ENCODE assay signal across 25 cellular contexts in the genomic region with DNA sequence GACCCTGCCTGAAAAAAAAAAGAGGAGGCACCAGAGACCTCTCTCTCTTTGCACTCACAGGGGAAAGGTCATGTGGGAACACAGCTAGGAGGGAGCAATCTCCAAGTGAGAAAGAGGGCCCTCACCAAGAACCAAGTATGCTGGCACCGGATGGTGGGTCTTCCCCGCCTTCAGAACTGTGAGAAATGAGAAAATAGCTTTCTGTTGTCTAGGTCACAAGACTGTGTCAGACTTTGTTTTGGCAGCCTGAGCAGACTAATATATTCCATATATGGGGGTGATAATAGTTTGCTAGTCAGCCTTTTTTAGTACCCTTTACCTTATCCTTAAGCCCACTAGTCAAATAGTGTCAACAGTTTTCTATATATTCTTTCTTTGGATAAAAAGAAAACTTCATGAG.
"Had no signal": no experiment of that assay in that cellular context is flagged by ENCODE, and none has a peak within 500 bp of the region (broad histone marks: within the 10 kb centered on the region; RNA-seq: fewer than 3 reads in every experiment).

No MANE protein-coding gene starts in this region.

- H3K27ac ChIP-seq: foreskin keratinocyte, left ventricle myocardium inferior, lower lobe of right lung, psoas muscle, right lobe of liver, spleen, uterus had no signal

- H3K4me1 Mint-ChIP-seq: memory B cell; naive B cell; nephron; stimulated activated naive B cell treated with anti-CD40 and anti-IgM and Interleukin-4, amounts not matched to agents 10 μg/mL and 1 μg/mL and 100 μg/mL, for 72 hours; stimulated activated naive CD8-positive, alpha-beta T cell treated with anti-CD3 and anti-CD28 coated beads, Interleukin-15, amount 100 ng/mL, for 72 hours had no signal

- H3K9me3 ChIP-seq: esophagus muscularis mucosa, lower lobe of right lung, psoas muscle, right lobe of liver, uterus had no signal

- H3K4me1 ChIP-seq: foreskin keratinocyte, left ventricle myocardium inferior, lower lobe of right lung, psoas muscle, right lobe of liver, spleen, uterus had no signal

- H3K27me3 ChIP-seq: dorsolateral prefrontal cortex, esophagus muscularis mucosa, foreskin keratinocyte, right lobe of liver, spleen, uterus had no signal

- H3K27ac Mint-ChIP-seq: memory B cell; naive B cell; nephron; stimulated activated naive B cell treated with anti-CD40 and anti-IgM and Interleukin-4, amounts not matched to agents 10 μg/mL and 1 μg/mL and 100 μg/mL, for 72 hours; stimulated activated naive CD8-positive, alpha-beta T cell treated with anti-CD3 and anti-CD28 coated beads, Interleukin-15, amount 100 ng/mL, for 72 hours had no signal

- DNase-seq: cortex of kidney; dorsolateral prefrontal cortex; effector memory CD4-positive, alpha-beta T cell; foreskin keratinocyte; kidney; left cardiac atrium; left ventricle myocardium inferior; lower lobe of right lung; naive B cell; occipital lobe; psoas muscle; retina; right lobe of liver; spleen; stimulated activated CD4-positive, alpha-beta T cell treated with anti-CD3 and anti-CD28 coated beads, Interleukin-15, amount 100 ng/mL, for 24 hours; stimulated activated CD4-positive, alpha-beta T cell treated with anti-CD3 and anti-CD28 coated beads, Interleukin-1b, Interleukin-23, amount 100 ng/mL, for 48 hours; stimulated activated CD4-positive, alpha-beta T cell treated with anti-CD3 and anti-CD28 coated beads, Interleukin-4, amount 100 ng/mL, for 4 hours; stimulated activated naive B cell treated with anti-CD40 and anti-IgM and Interleukin-4, amounts not matched to agents 10 μg/mL and 1 μg/mL and 100 μg/mL, for 72 hours; stimulated activated naive CD8-positive, alpha-beta T cell treated with anti-CD3 and anti-CD28 coated beads, Interleukin-15, amount 100 ng/mL, for 72 hours; substantia nigra; uterus had no signal

- H3K4me3 Mint-ChIP-seq: memory B cell; naive B cell; nephron; stimulated activated naive B cell treated with anti-CD40 and anti-IgM and Interleukin-4, amounts not matched to agents 10 μg/mL and 1 μg/mL and 100 μg/mL, for 72 hours; stimulated activated naive CD8-positive, alpha-beta T cell treated with anti-CD3 and anti-CD28 coated beads, Interleukin-15, amount 100 ng/mL, for 72 hours; type B pancreatic cell had no signal

- H3K9me3 Mint-ChIP-seq: nephron, type B pancreatic cell had no signal

- ATAC-seq: foreskin keratinocyte; left cardiac atrium; lower lobe of right lung; psoas muscle; right lobe of liver; stimulated activated naive B cell treated with anti-CD40 and anti-IgM and Interleukin-4, amounts not matched to agents 10 μg/mL and 1 μg/mL and 100 μg/mL, for 72 hours; stimulated activated naive CD8-positive, alpha-beta T cell treated with anti-CD3 and anti-CD28 coated beads, Interleukin-15, amount 100 ng/mL, for 72 hours had no signal

- H3K4me3 ChIP-seq: dorsolateral prefrontal cortex, esophagus muscularis mucosa, left ventricle myocardium inferior, lower lobe of right lung, psoas muscle, right lobe of liver, spleen, uterus had no signal

- H3K36me3 Mint-ChIP-seq: memory B cell, naive B cell, type B pancreatic cell had no signal

- H3K27me3 Mint-ChIP-seq: memory B cell; naive B cell; stimulated activated naive B cell treated with anti-CD40 and anti-IgM and Interleukin-4, amounts not matched to agents 10 μg/mL and 1 μg/mL and 100 μg/mL, for 72 hours; stimulated activated naive CD8-positive, alpha-beta T cell treated with anti-CD3 and anti-CD28 coated beads, Interleukin-15, amount 100 ng/mL, for 72 hours; type B pancreatic cell had no signal

- H3K36me3 ChIP-seq: esophagus muscularis mucosa, left ventricle myocardium inferior, lower lobe of right lung, right lobe of liver, spleen, uterus had no signal
